Comparison of ENCODE assay signal across 15 cellular contexts in the genomic region with DNA sequence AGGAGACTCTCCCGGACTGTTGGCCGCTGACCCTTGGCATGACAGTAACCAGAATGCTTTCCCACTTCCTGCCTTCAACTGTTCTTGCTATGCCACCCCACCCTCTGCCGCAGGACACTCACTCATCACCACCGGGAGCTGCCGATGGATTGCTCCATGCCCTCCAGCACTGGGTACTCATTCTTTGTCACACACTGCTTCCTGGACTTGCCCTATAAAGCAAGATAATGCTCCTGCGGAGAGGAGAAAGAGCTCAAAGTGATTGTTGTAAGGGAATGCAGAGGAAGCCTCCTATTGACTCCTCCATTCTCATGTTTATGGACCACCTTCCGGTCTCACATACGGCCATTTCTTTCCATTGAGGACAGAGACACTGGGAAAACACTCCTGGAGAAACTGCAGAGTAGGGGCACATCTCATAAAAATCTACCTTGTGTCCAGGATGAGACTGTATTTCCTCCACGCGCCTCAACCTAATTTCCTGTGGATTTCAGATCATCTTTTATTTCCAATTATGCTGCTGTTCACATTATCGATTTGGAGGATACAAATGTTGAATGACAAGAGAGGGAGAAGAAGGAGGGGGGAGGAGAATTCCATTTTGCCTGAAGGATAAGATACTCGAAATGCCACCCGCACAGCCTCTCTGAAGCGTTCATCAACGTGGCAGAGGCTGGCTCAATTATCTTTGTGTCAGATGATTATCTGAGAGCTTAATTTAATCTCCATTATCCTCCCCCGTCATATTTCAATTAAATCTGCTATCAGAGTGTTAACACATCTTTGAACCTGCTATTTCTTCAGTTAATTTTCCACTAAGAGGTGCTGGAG.
DNase-seq lines count a peak whose midpoint lies in the region; ATAC-seq, FAIRE-seq and TF ChIP-seq lines count a peak whose summit lies in the region.
"Had no signal": no experiment of that assay in that cellular context is flagged by ENCODE, and none has a peak within 500 bp of the region (broad histone marks: within the 10 kb centered on the region; RNA-seq: fewer than 3 reads in every experiment).

No MANE protein-coding gene starts in this region.

- H3K4ac ChIP-seq in trophoblast cell (ENCODE audit: low read depth, low read length): no peak overlapping the region

- no peak overlapping the region for H4K8ac ChIP-seq in trophoblast cell (ENCODE audit: low read depth, low read length)

- WGBS in trophoblast cell (ENCODE audit: extremely low coverage, insufficient coverage, insufficient read length): no CpG with 5 or more reads among the region's 16 CpGs

- H3K18ac ChIP-seq in trophoblast cell (ENCODE audit: low read length): no peak overlapping the region

- peak overlapping the region; percentile 22 for H3K4me3 ChIP-seq in fibroblast of villous mesenchyme (ENCODE audit: low read depth, low read length)
- no peak overlapping the region for H3K4me3 ChIP-seq in trophoblast cell (ENCODE audit: low read depth, low read length)
- H3K4me3 ChIP-seq: esophagus squamous epithelium, left lung had no signal

- no peak overlapping the region for H2AK5ac ChIP-seq in trophoblast cell (ENCODE audit: low read length)

- H2BK12ac ChIP-seq in trophoblast cell (ENCODE audit: low read length): no peak overlapping the region

- H2BK120ac ChIP-seq in trophoblast cell (ENCODE audit: insufficient read depth, low read length, poor library complexity): no peak overlapping the region

- peak overlapping the region; percentile 28 for H3K4me2 ChIP-seq in trophoblast cell (ENCODE audit: low read length)

- H3K14ac ChIP-seq in trophoblast cell (ENCODE audit: low read length): no peak overlapping the region

- H3K27me3 Mint-ChIP-seq in CD14-positive monocyte (ENCODE audit: low read depth in 3 of 3): peaks cover 2 to 6% (median 2%) of the 10 kb centered on the region in 3 donors

- H3K79me2 ChIP-seq in trophoblast cell (ENCODE audit: control insufficient read depth, insufficient read depth, low read length, poor library complexity): no peaks in the 10 kb centered on the region

- no peaks in the 10 kb centered on the region for H3K79me1 ChIP-seq in trophoblast cell (ENCODE audit: low read length)

- no peaks in the 10 kb centered on the region for H3K27me3 ChIP-seq in trophoblast cell (ENCODE audit: insufficient read depth, low read length)

- no peak overlapping the region for H3K9ac ChIP-seq in trophoblast cell (ENCODE audit: low read length)

- FAIRE-seq in RCC 7860 (lab: Jason Lieb, UNC): peak; percentile 92
- FAIRE-seq: D721Med had no signal

- H2BK5ac ChIP-seq in trophoblast cell (ENCODE audit: low read depth, low read length, poor library complexity): no peak overlapping the region

- TF ChIP-seq CTCF in fibroblast of villous mesenchyme (IDR thresholded peaks at IDR 0.05; ENCODE audit: insufficient read depth, low read depth, low read length) (no peak), CD14-positive monocyte (IDR thresholded peaks at IDR 0.05) (no peak)

- peaks cover 2% of the 10 kb centered on the region for H3K9me3 ChIP-seq in trophoblast cell (ENCODE audit: insufficient read depth, low read depth, low read length)
- H3K9me3 ChIP-seq: esophagus squamous epithelium, left lung had no signal

- H3K4me1 Mint-ChIP-seq in CD14-positive monocyte: no peaks in the 10 kb centered on the region
- H3K4me1 Mint-ChIP-seq: stimulated activated naive CD8-positive, alpha-beta T cell treated with anti-CD3 and anti-CD28 coated beads, Interleukin-15, amount 100 ng/mL, for 72 hours had no signal

- peaks cover 0 to 6% of the 10 kb centered on the region in 2 experiments for H3K4me1 ChIP-seq in trophoblast cell (ENCODE audit: control insufficient read depth in 1 of 2, insufficient read depth in 2 of 2, low read length in 2 of 2)
- H3K4me1 ChIP-seq: esophagus squamous epithelium, left lung had no signal

- DNase-seq in GM03348 (ENCODE audit: low spot score) (peak; percentile 17), RCC 7860 (ENCODE audit: low spot score) (peak; percentile 92), fibroblast of villous mesenchyme (ENCODE audit: low read depth) (no peak), trophoblast cell (no peak), CD14-positive monocyte (ENCODE audit: low spot score) (no peak), SIG-M5 (lab: John Stamatoyannopoulos, UW) (no peak), superior temporal gyrus (ENCODE audit: extremely low spot score) (no peak)
- DNase-seq: activated CD4-positive, alpha-beta T cell treated with anti-CD3 and anti-CD28 coated beads for 4 hours; esophagus squamous epithelium; occipital lobe; stimulated activated CD4-positive, alpha-beta T cell treated with anti-CD3 and anti-CD28 coated beads, Interleukin-4, amount 100 ng/mL, for 24 hours; stimulated activated naive CD8-positive, alpha-beta T cell treated with anti-CD3 and anti-CD28 coated beads, Interleukin-15, amount 100 ng/mL, for 72 hours had no signal

- H3K4me3 Mint-ChIP-seq in CD14-positive monocyte: no peak overlapping the region
- H3K4me3 Mint-ChIP-seq: stimulated activated naive CD8-positive, alpha-beta T cell treated with anti-CD3 and anti-CD28 coated beads, Interleukin-15, amount 100 ng/mL, for 72 hours had no signal

- no peaks in the 10 kb centered on the region for H3K36me3 ChIP-seq in trophoblast cell (ENCODE audit: control insufficient read depth in 1 of 2, insufficient read depth in 2 of 2, low read length in 2 of 2)
- H3K36me3 ChIP-seq: esophagus squamous epithelium, left lung had no signal

- H3K27ac ChIP-seq in trophoblast cell (ENCODE audit: low read depth, low read length): no peak overlapping the region
- H3K27ac ChIP-seq: esophagus squamous epithelium, left lung had no signal

- no peak overlapping the region for H3K23ac ChIP-seq in trophoblast cell (ENCODE audit: low read length)

- intact Hi-C loops in CD14-positive monocyte (cut with micrococcal nuclease): no loop called here

- no peak for ATAC-seq in HG02840 (IDR thresholded peaks at IDR 0.05; ENCODE audit: low FRiP score, unreplicated experiment)
- ATAC-seq: left lung; stimulated activated naive CD8-positive, alpha-beta T cell treated with anti-CD3 and anti-CD28 coated beads, Interleukin-15, amount 100 ng/mL, for 72 hours had no signal

- no peak overlapping the region for H3K27ac Mint-ChIP-seq in CD14-positive monocyte

- H4K91ac ChIP-seq in trophoblast cell (ENCODE audit: low read depth, low read length): no peak overlapping the region

- H3K9me3 Mint-ChIP-seq in CD14-positive monocyte: peaks cover 4 to 16% (median 8%) of the 10 kb centered on the region in 7 donors

- H2AFZ ChIP-seq in trophoblast cell (ENCODE audit: insufficient read depth, low read length, poor library complexity): no peak overlapping the region

- H3K36me3 Mint-ChIP-seq in CD14-positive monocyte: no peaks in the 10 kb centered on the region

- H4K12ac ChIP-seq in trophoblast cell (ENCODE audit: low read depth, low read length): no peak overlapping the region

Comparison
In these comparisons a context has a peak if more than half of its experiments do, and no peak if none do; other contexts are left out.
1. DNase-seq: peak in GM03348 (single experiment) and RCC 7860 (single experiment); none in fibroblast of villous mesenchyme (single experiment), trophoblast cell (0 of 2), CD14-positive monocyte (single experiment), SIG-M5 (single experiment) and superior temporal gyrus (single experiment).